ENCODE assay signal across 1 cellular context in genomic region chr6:111486475-111486874, GRCh38.
TF ChIP-seq lines count a peak whose summit lies in the region.

No MANE protein-coding gene starts in this region.

TF ChIP-seq in H1, 55 proteins besides CTCF, POLR2A, EP300 and RAD21:
- TF ChIP-seq BACH1 (IDR thresholded peaks at IDR 0.05; ENCODE audit: low read length): no peak
- TF ChIP-seq FOSL1 (IDR thresholded peaks at IDR 0.05; ENCODE audit: insufficient read depth, low read depth, low read length): no peak
- no peak for TF ChIP-seq CHD1 (IDR thresholded peaks at IDR 0.05; ENCODE audit: low read depth, low read length)
